ENCODE assay signal across 10 cellular contexts in the genomic region with DNA sequence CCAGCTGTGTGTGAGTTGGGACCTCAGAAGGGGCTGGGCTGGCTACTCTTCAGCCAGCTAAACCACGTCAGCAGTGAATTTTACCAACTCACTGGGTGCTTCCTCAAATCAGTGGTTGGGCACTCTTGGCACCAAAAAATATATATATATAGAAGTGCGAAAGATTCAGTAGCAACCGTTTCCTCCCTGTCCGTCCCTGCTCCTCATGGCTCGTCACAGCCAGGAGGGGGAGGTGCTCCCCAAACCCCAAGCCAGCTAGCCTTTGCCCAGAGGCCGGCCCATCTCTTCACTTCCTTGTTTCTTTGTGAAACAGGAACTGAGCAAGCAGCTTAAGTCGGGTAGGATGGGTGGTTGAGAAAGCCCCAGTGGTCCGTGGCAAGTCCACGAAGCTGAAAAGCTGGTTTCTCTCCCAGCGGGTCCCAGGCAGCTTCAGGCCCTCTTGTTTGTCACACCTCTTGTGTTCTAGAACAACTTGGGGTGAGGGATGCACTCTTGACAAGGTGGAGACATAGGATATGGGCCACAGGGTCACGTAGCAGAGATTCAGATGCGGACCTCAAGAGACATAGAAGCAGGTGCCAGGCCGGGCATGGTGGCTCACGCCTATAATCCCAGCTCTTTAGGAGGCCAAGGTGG. TPM values are rescaled to one million over a fixed set of nuclear protein-coding genes. Genes with fewer than 3 reads are reported as not detected.
DNase-seq lines count a peak whose midpoint lies in the region; ATAC-seq lines count a peak whose summit lies in the region.
"Had no signal": no experiment of that assay in that cellular context is flagged by ENCODE, and none has a peak within 500 bp of the region (broad histone marks: within the 10 kb centered on the region; RNA-seq: fewer than 3 reads in every experiment).

No MANE protein-coding gene starts in this region.

- H3K23ac ChIP-seq in neuronal stem cell (ENCODE audit: low read depth, low read length, poor library complexity), result no peak overlapping the region

- no peaks in the 10 kb centered on the region for H3K27me3 Mint-ChIP-seq in activated naive CD8-positive, alpha-beta T cell treated with anti-CD3 and anti-CD28 coated beads, Interleukin-2, amount 10 ng/mL, durations not matched to agents 7 days and 5 days

- H2AFZ ChIP-seq in neuronal stem cell (ENCODE audit: low read length), result peak overlapping the region; percentile 59

- H2BK5ac ChIP-seq in neuronal stem cell (ENCODE audit: low read length), result no peak overlapping the region

- no peaks in the 10 kb centered on the region for H3K36me3 ChIP-seq in neuronal stem cell (replicated peaks in 1 of 2; ENCODE audit: control insufficient read depth in 2 of 2, insufficient read depth in 2 of 2, low read length in 2 of 2)

- H3K14ac ChIP-seq in neuronal stem cell (ENCODE audit: low read length), result no peak overlapping the region

- peak overlapping the region; percentile 97 for H3K27ac Mint-ChIP-seq in activated naive CD8-positive, alpha-beta T cell treated with anti-CD3 and anti-CD28 coated beads, Interleukin-2, amount 10 ng/mL, durations not matched to agents 7 days and 5 days

- H3K9me3 Mint-ChIP-seq in activated naive CD8-positive, alpha-beta T cell treated with anti-CD3 and anti-CD28 coated beads, Interleukin-2, amount 10 ng/mL, durations not matched to agents 7 days and 5 days, result no peaks in the 10 kb centered on the region

- no peaks in the 10 kb centered on the region for H3K27me3 ChIP-seq in neuronal stem cell (ENCODE audit: control insufficient read depth in 3 of 3, insufficient read depth in 3 of 3, low read depth in 1 of 3, low read length in 3 of 3)

- DNase-seq in KBM-7 (peak; percentile 97), neuronal stem cell (ENCODE audit: low spot score) (no peak), HuH-7 (ENCODE audit: low spot score) (no peak), NCI-H1092 (lab: John Stamatoyannopoulos, UW) (no peak), SW480 (ENCODE audit: low spot score) (no peak)
- peak; percentile 49 for DNase-seq in activated naive CD8-positive, alpha-beta T cell treated with anti-CD3 and anti-CD28 coated beads, Interleukin-2, amount 10 ng/mL, durations not matched to agents 7 days and 5 days

- no peak overlapping the region for H3K18ac ChIP-seq in neuronal stem cell (ENCODE audit: low read length)

- peaks cover 55% of the 10 kb centered on the region for H3K4me1 Mint-ChIP-seq in activated naive CD8-positive, alpha-beta T cell treated with anti-CD3 and anti-CD28 coated beads, Interleukin-2, amount 10 ng/mL, durations not matched to agents 7 days and 5 days

- no peaks in the 10 kb centered on the region for H3K9me3 ChIP-seq in neuronal stem cell (replicated peaks in 1 of 2; ENCODE audit: control insufficient read depth in 2 of 2, insufficient read depth in 1 of 2, low read depth in 1 of 2, low read length in 2 of 2)

- no peak overlapping the region for H3K4me2 ChIP-seq in neuronal stem cell (ENCODE audit: insufficient read depth, low read length, poor library complexity, severe bottlenecking)

- no peak overlapping the region for H2BK15ac ChIP-seq in neuronal stem cell (ENCODE audit: low read length)

- peak overlapping the region; percentile 75 for H3K4me3 Mint-ChIP-seq in activated naive CD8-positive, alpha-beta T cell treated with anti-CD3 and anti-CD28 coated beads, Interleukin-2, amount 10 ng/mL, durations not matched to agents 7 days and 5 days

- peak; percentile 65 for ATAC-seq in GM18499 (IDR thresholded peaks at IDR 0.05; ENCODE audit: insufficient read depth, unreplicated experiment)
- peak; percentile 66 for ATAC-seq in GM21528 (IDR thresholded peaks at IDR 0.05; ENCODE audit: low FRiP score, unreplicated experiment)
- ATAC-seq in activated naive CD8-positive, alpha-beta T cell treated with anti-CD3 and anti-CD28 coated beads, Interleukin-2, amount 10 ng/mL, durations not matched to agents 7 days and 5 days (ENCODE audit: low read depth), result peak; percentile 16

- no peak overlapping the region for H4K8ac ChIP-seq in neuronal stem cell (ENCODE audit: low read depth, low read length)

- no peak overlapping the region for H3K9ac ChIP-seq in neuronal stem cell (ENCODE audit: low read depth, low read length, poor library complexity)

- no peaks in the 10 kb centered on the region for H3K36me3 Mint-ChIP-seq in activated naive CD8-positive, alpha-beta T cell treated with anti-CD3 and anti-CD28 coated beads, Interleukin-2, amount 10 ng/mL, durations not matched to agents 7 days and 5 days

- H3K27ac ChIP-seq in neuronal stem cell (replicated peaks; ENCODE audit: low read length), result no peak overlapping the region

- no peak overlapping the region for H3K4me3 ChIP-seq in neuronal stem cell (ENCODE audit: low read length in 2 of 2)

- POLR2A ChIA-PET in activated naive CD8-positive, alpha-beta T cell treated with anti-CD3 and anti-CD28 coated beads, Interleukin-2, amount 10 ng/mL, durations not matched to agents 7 days and 5 days (lab: Charles Lee), result interaction anchor here (0.6 to 8.6 kb wide), 4 partner anchors 9 to 28 kb away, joined by 3 to 155 read pairs (median 8); a partner anchor contains a TSS

- no peaks in the 10 kb centered on the region for H3K79me1 ChIP-seq in neuronal stem cell (ENCODE audit: low read depth, low read length)

- H3K4me1 ChIP-seq in neuronal stem cell (ENCODE audit: control insufficient read depth in 2 of 2, insufficient read depth in 1 of 2, low read depth in 1 of 2, low read length in 2 of 2), result peaks cover 0 to 3% of the 10 kb centered on the region in 2 donors

- no peak overlapping the region for H3K4ac ChIP-seq in neuronal stem cell (ENCODE audit: low read length)

- H2BK12ac ChIP-seq in neuronal stem cell (ENCODE audit: low read length), result no peak overlapping the region

- in situ Hi-C loops in KBM-7 (cut with MboI; ENCODE audit: low pct_unique_long_range_greater_than_20kb, low sequenced_read_pairs), result no loop called here

- no peak overlapping the region for H4K91ac ChIP-seq in neuronal stem cell (ENCODE audit: low read depth, low read length, poor library complexity)

- WGBS in neuronal stem cell (ENCODE audit: extremely low coverage in 2 of 2, insufficient read length in 2 of 2, insufficient replicate concordance in 1 of 2), 2 donors, result no CpG with 5 or more reads among the region's 14 CpGs

- no peak overlapping the region for H2AK5ac ChIP-seq in neuronal stem cell (ENCODE audit: low read depth, low read length)

- H2BK120ac ChIP-seq in neuronal stem cell (ENCODE audit: low read depth, low read length), result no peak overlapping the region

RNA-seq across cellular contexts. Expression of a gene that starts 6.8 kb away (rescaled TPM):
- 100 to 1,000 TPM; 239 to 241 TPM for total RNA-seq in activated naive CD8-positive, alpha-beta T cell treated with anti-CD3 and anti-CD28 coated beads, Interleukin-2, amount 10 ng/mL, durations not matched to agents 7 days and 5 days
- not detected for polyA plus RNA-seq in neuronal stem cell (2013, experiment 1 of 2)
- not detected for polyA plus RNA-seq in neuronal stem cell (2013, experiment 2 of 2)
- total RNA-seq: bronchial epithelial cell, HT1080 had no signal

RNA-seq across cellular contexts. Expression of a gene that starts 34.1 kb away (rescaled TPM):
- under 1 TPM; 0.65 to 0.67 TPM for total RNA-seq in activated naive CD8-positive, alpha-beta T cell treated with anti-CD3 and anti-CD28 coated beads, Interleukin-2, amount 10 ng/mL, durations not matched to agents 7 days and 5 days
- 0.29 TPM for polyA plus RNA-seq in neuronal stem cell (2013, experiment 1 of 2)
- polyA plus RNA-seq in neuronal stem cell (2013, experiment 2 of 2), result 0.30 TPM
- total RNA-seq: bronchial epithelial cell, HT1080 had no signal

Comparison
In these comparisons a context has a peak if more than half of its experiments do, and no peak if none do; other contexts are left out.
1. ATAC-seq: peak in every context shown above with its lines; median percentile 66 in GM21528; 65 in GM18499; 16 in activated naive CD8-positive, alpha-beta T cell treated with anti-CD3 and anti-CD28 coated beads, Interleukin-2, amount 10 ng/mL, durations not matched to agents 7 days and 5 days.
2. DNase-seq: peak in KBM-7 (single experiment) and activated naive CD8-positive, alpha-beta T cell treated with anti-CD3 and anti-CD28 coated beads, Interleukin-2, amount 10 ng/mL, durations not matched to agents 7 days and 5 days (single experiment); none in neuronal stem cell (single experiment), HuH-7 (single experiment), NCI-H1092 (single experiment) and SW480 (single experiment).